ENCODE assay signal across 8 cellular contexts in the genomic region with DNA sequence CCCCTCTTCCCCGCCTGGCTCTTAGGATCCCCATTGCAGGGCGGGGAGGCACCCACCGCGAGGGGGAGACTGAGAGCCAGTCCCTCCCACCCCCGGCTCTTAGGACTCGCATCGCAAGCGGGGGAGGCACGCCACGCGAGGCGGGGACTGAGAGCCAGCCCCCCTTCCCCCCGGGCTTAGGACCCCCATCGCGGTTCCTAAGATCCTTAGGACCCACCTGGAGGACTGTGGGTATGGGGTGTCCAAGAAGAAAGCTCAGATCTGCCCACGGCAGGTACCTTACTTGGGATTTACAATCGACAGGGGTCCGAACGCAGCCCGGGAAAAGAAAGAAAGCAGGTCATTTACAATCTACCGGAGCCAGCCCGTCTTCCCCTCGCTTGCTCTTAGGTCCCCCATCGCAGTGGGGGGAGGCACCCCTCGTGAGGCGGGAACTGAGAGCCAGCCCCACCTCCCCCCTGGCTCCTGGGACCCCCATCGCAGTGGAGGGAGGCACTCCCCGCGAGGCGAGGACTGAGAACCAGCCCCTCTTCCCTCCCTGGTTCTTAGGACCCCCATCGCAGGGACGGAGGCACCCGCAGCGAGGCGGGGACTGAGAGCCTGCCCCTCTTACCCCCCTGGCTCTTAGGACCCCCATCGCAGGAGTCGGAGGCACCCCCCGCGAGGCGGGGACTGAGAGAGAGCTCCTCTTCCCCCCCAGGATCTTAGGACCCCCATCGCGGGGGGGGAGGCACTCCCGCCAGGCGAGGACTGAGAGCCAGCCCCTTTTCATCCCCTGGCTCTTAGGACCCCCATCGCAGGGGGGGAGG. TPM values are rescaled to one million over a fixed set of nuclear protein-coding genes. Genes with fewer than 3 reads are reported as not detected.
DNase-seq lines count a peak whose midpoint lies in the region; ATAC-seq and TF ChIP-seq lines count a peak whose summit lies in the region.

No MANE protein-coding gene starts in this region.

- no peaks in the 10 kb centered on the region for H3K9me3 Mint-ChIP-seq in natural killer cell treated with Interleukin-12 subunit alpha and Interleukin-12 subunit beta and Interleukin-15 and Interleukin-18, amount 100 ng/mL, for 72 hours

- 0% methylated on average over 6 of the region's 45 CpGs; no CpG with 5 or more reads in 1 of the 2 donors for WGBS in esophagus squamous epithelium, 2 donors

- H3K4me1 ChIP-seq in esophagus squamous epithelium (peaks cover 15 to 33% (median 23%) of the 10 kb centered on the region in 3 donors), subcutaneous abdominal adipose tissue (ENCODE audit: control insufficient read depth in 5 of 5, insufficient read depth in 5 of 5, low read length in 5 of 5) (peaks cover 0 to 36% (median 19%) of the 10 kb centered on the region in 5 donors)

- peak overlapping the region in 4 of 5 donors; percentile 28 to 77 (median 58) for H3K9ac ChIP-seq in subcutaneous abdominal adipose tissue (ENCODE audit: low read length in 5 of 5)

- H3K27me3 Mint-ChIP-seq in natural killer cell treated with Interleukin-12 subunit alpha and Interleukin-12 subunit beta and Interleukin-15 and Interleukin-18, amount 100 ng/mL, for 72 hours = peaks cover 0 to 5% of the 10 kb centered on the region in 2 donors

- H3K4me3 ChIP-seq in GM06990 (replicated peaks; ENCODE audit: low read depth, low read length) (peak overlapping the region; percentile 47), esophagus squamous epithelium (peak overlapping the region; percentile 21 to 66 (median 38)), subcutaneous abdominal adipose tissue (ENCODE audit: low read depth in 1 of 5, low read length in 5 of 5) (peak overlapping the region; percentile 38 to 66 (median 53))

- DNase-seq in GM06990 (ENCODE audit: extremely low read depth, insufficient read length) = peak; percentile 55
- DNase-seq in HEK293T (ENCODE audit: extremely low spot score) = peak; percentile 60
- peak; percentile 66 for DNase-seq in NCI-H2171 (lab: John Stamatoyannopoulos, UW)
- DNase-seq in activated CD8-positive, alpha-beta memory T cell treated with anti-CD3 and anti-CD28 coated beads, Interleukin-2, amount 50 U/mL, for 24 hours (ENCODE audit: extremely low read depth) = peak; percentile 18
- DNase-seq in esophagus squamous epithelium (lab: John Stamatoyannopoulos, UW) = no peak
- no peak for DNase-seq in natural killer cell treated with Interleukin-12 subunit alpha and Interleukin-12 subunit beta and Interleukin-15 and Interleukin-18, amount 100 ng/mL, for 72 hours (ENCODE audit: low spot score)
- no peak for DNase-seq in cortex of kidney (lab: John Stamatoyannopoulos, UW)

- H3K27me3 ChIP-seq in GM06990 (replicated peaks; ENCODE audit: control insufficient read depth, insufficient read depth, low read length) = no peaks in the 10 kb centered on the region
- peaks cover 0 to 37% (median 4%) of the 10 kb centered on the region in 4 donors for H3K27me3 ChIP-seq in esophagus squamous epithelium
- peaks cover 3 to 22% (median 13%) of the 10 kb centered on the region in 5 donors for H3K27me3 ChIP-seq in subcutaneous abdominal adipose tissue (ENCODE audit: control insufficient read depth in 5 of 5, insufficient read depth in 4 of 5, low read length in 5 of 5)

- ATAC-seq in natural killer cell treated with Interleukin-12 subunit alpha and Interleukin-12 subunit beta and Interleukin-15 and Interleukin-18, amount 100 ng/mL, for 72 hours = peak; percentile 76 to 81

- no peaks in the 10 kb centered on the region for H3K36me3 Mint-ChIP-seq in natural killer cell treated with Interleukin-12 subunit alpha and Interleukin-12 subunit beta and Interleukin-15 and Interleukin-18, amount 100 ng/mL, for 72 hours

- POLR2A ChIA-PET in HEK293T (lab: Yijun Ruan, JAX) = interaction anchor here (0.6 kb wide), 1 partner anchor 153 kb away, joined by 3 read pairs; no protein-coding TSS in a partner anchor

- CTCF ChIA-PET in HEK293T (lab: Yijun Ruan, JAX) = interaction anchor here (0.6 kb wide), 1 partner anchor 154 kb away, joined by 3 read pairs; no protein-coding TSS in a partner anchor

- no peak overlapping the region for H3K27ac Mint-ChIP-seq in natural killer cell treated with Interleukin-12 subunit alpha and Interleukin-12 subunit beta and Interleukin-15 and Interleukin-18, amount 100 ng/mL, for 72 hours

- peak overlapping the region; percentile 65 for H3K4me3 Mint-ChIP-seq in natural killer cell treated with Interleukin-12 subunit alpha and Interleukin-12 subunit beta and Interleukin-15 and Interleukin-18, amount 100 ng/mL, for 72 hours

- H3K27ac ChIP-seq in esophagus squamous epithelium (no peak overlapping the region), subcutaneous abdominal adipose tissue (ENCODE audit: low read depth, low read length) (no peak overlapping the region)

- intact Hi-C loops in esophagus squamous epithelium (cut with DNase I) = no loop called here

- H3K9me3 ChIP-seq in esophagus squamous epithelium = no peaks in the 10 kb centered on the region
- H3K9me3 ChIP-seq in subcutaneous abdominal adipose tissue (ENCODE audit: control insufficient read depth in 5 of 5, low read length in 5 of 5) = no peaks in the 10 kb centered on the region

- TF ChIP-seq POLR2A in esophagus squamous epithelium (IDR thresholded peaks at IDR 0.05) = no peak

- peaks cover 0 to 5% of the 10 kb centered on the region in 2 donors for H3K4me1 Mint-ChIP-seq in natural killer cell treated with Interleukin-12 subunit alpha and Interleukin-12 subunit beta and Interleukin-15 and Interleukin-18, amount 100 ng/mL, for 72 hours (ENCODE audit: low read depth in 2 of 2)

- TF ChIP-seq CTCF in GM06990 (IDR thresholded peaks at IDR 0.05; ENCODE audit: insufficient read depth, low read length, poor library complexity, severe bottlenecking) (peak; percentile 80), esophagus squamous epithelium (IDR thresholded peaks at IDR 0.05) (peak in 4 of 6 experiments; percentile 23 to 63 (median 44))

- H3K36me3 ChIP-seq in GM06990 (ENCODE audit: control insufficient read depth, insufficient read depth, low read length) (no peaks in the 10 kb centered on the region), esophagus squamous epithelium (no peaks in the 10 kb centered on the region), subcutaneous abdominal adipose tissue (ENCODE audit: control insufficient read depth in 5 of 5, insufficient read depth in 5 of 5, low read length in 5 of 5) (no peaks in the 10 kb centered on the region)

TF ChIP-seq in HEK293T, 16 proteins besides CTCF, POLR2A, EP300 and RAD21:
- TF ChIP-seq BHLHE40 (IDR thresholded peaks at IDR 0.05; ENCODE audit: borderline replicate concordance) (no peak), L3MBTL2 (conservative IDR thresholded peaks at IDR 0.05) (peak; percentile 51)

RNA-seq across cellular contexts. Expression of a gene that starts 43.7 kb away (rescaled TPM):
- 10 to 100 TPM in 3 of 4 donors, 1 to 10 TPM in 1; 9.1 to 39.9 (median 23.5) TPM for total RNA-seq in esophagus squamous epithelium
- 100 to 1,000 TPM; 102 to 257 TPM for total RNA-seq in natural killer cell treated with Interleukin-12 subunit alpha and Interleukin-12 subunit beta and Interleukin-15 and Interleukin-18, amount 100 ng/mL, for 72 hours

Comparison
In these comparisons a context has a peak if more than half of its experiments do, and no peak if none do; other contexts are left out.
1. DNase-seq: peak in GM06990 (single experiment), HEK293T (single experiment), NCI-H2171 (single experiment) and activated CD8-positive, alpha-beta memory T cell treated with anti-CD3 and anti-CD28 coated beads, Interleukin-2, amount 50 U/mL, for 24 hours (single experiment); none in esophagus squamous epithelium (single experiment), natural killer cell treated with Interleukin-12 subunit alpha and Interleukin-12 subunit beta and Interleukin-15 and Interleukin-18, amount 100 ng/mL, for 72 hours (single experiment) and cortex of kidney (single experiment).
2. Peak in every context shown above with its lines, with median percentiles within 50 percentile points of each other: H3K4me3 ChIP-seq.